ENCODE assay signal across 20 cellular contexts in genomic region chr15:72281713-72282112, GRCh38. TPM values are rescaled to one million over a fixed set of nuclear protein-coding genes. Genes with fewer than 3 reads are reported as not detected.
DNase-seq lines count a peak whose midpoint lies in the region; ATAC-seq, FAIRE-seq and TF ChIP-seq lines count a peak whose summit lies in the region.
"Had no signal": no experiment of that assay in that cellular context is flagged by ENCODE, and none has a peak within 500 bp of the region (broad histone marks: within the 10 kb centered on the region; RNA-seq: fewer than 3 reads in every experiment).

No MANE protein-coding gene starts in this region.

- H3K36me3 ChIP-seq in bronchial epithelial cell (ENCODE audit: control insufficient read depth, insufficient read depth, low read length): no peaks in the 10 kb centered on the region

- H3K4me3 ChIP-seq in bronchial epithelial cell (ENCODE audit: low read depth, low read length): no peak overlapping the region
- H3K4me3 ChIP-seq: PC-9 had no signal

- DNase-seq in ELR (ENCODE audit: low read depth): peak; percentile 41
- DNase-seq in bronchial epithelial cell (ENCODE audit: low read depth): no peak
- no peak for DNase-seq in COR-L47 (lab: John Stamatoyannopoulos, UW)
- no peak for DNase-seq in RPMI8226
- no peak for DNase-seq in frontal cortex (ENCODE audit: low spot score in 2 of 2)
- DNase-seq: CD4-positive, alpha-beta memory T cell; DMS79; GDM1; HFFc6; MV-4-11; NCI-H1436 treated with DMSO at 0.1 percent for 48 hours; NCI-H2081 treated with DMSO at 0.1 percent for 48 hours; NCI-H510A; PC-9 had no signal

- TF ChIP-seq CTCF in bronchial epithelial cell (IDR thresholded peaks at IDR 0.05; ENCODE audit: insufficient read depth, low read length, severe bottlenecking): no peak

- ATAC-seq in GM18861 (IDR thresholded peaks at IDR 0.05; ENCODE audit: unreplicated experiment) (peak; percentile 63), HG03521 (IDR thresholded peaks at IDR 0.05; ENCODE audit: unreplicated experiment) (peak; percentile 46), HG03432 (IDR thresholded peaks at IDR 0.05; ENCODE audit: unreplicated experiment) (no peak)
- ATAC-seq: Right ventricle myocardium inferior had no signal

- peak; percentile 58 for FAIRE-seq in bronchial epithelial cell (lab: Jason Lieb, UNC)
- no peak for FAIRE-seq in frontal cortex (lab: Jason Lieb, UNC)
- FAIRE-seq: H54 had no signal

- no peaks in the 10 kb centered on the region for H3K27me3 ChIP-seq in bronchial epithelial cell (ENCODE audit: control insufficient read depth, insufficient read depth, low read length)

RNA-seq across cellular contexts. Expression of gene PARP6, which starts 9.4 kb away (rescaled TPM):
- total RNA-seq in bronchial epithelial cell (17.6 and 20.5 TPM in 2 replicates), frontal cortex (55.4 TPM)

RNA-seq across cellular contexts. Expression of gene CELF6, which starts 38.2 kb away (rescaled TPM):
- total RNA-seq in bronchial epithelial cell: under 0.01 TPM in 1 of 2 replicates, not detected in the other
- total RNA-seq in frontal cortex: 11.4 TPM
- total RNA-seq: A172, PC-9 had no signal

RNA-seq across cellular contexts. Expression of gene PKM, which starts 50.7 kb away (rescaled TPM):
- 1,045 and 1,080 TPM in 2 replicates for total RNA-seq in bronchial epithelial cell
- total RNA-seq in frontal cortex: 285 TPM

Comparison
In these comparisons a context has a peak if more than half of its experiments do, and no peak if none do; other contexts are left out.
1. RNA of gene CELF6, which starts 38.2 kb away (total RNA-seq): 11.4 TPM in frontal cortex (single experiment); under 0.01 TPM in bronchial epithelial cell; every median in the first group is over 10 times any median in the second.